ENCODE assay signal across 21 cellular contexts in the genomic region with DNA sequence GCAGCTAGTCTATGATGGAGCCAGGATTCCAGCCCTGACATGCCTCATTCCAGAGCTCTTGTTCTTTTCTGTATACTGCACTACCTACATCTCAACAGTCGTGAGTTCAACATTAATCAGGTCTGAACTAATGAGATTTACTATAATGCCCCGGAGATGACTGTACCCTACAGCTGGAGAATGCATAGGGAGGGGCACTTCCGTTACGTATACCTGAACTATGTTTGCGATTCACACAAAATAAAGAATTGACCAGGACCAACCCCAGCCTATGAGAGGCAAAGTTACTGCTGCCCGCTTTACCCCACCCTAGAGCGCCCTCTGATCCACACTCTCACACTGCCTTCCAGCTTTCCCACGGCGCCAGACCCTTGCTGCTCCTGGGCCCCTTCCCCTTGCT.
DNase-seq lines count a peak whose midpoint lies in the region; ATAC-seq and TF ChIP-seq lines count a peak whose summit lies in the region.
"Had no signal": no experiment of that assay in that cellular context is flagged by ENCODE, and none has a peak within 500 bp of the region (broad histone marks: within the 10 kb centered on the region; RNA-seq: fewer than 3 reads in every experiment).

No MANE protein-coding gene starts in this region.

- no peaks in the 10 kb centered on the region for H3K27me3 Mint-ChIP-seq in H9 (ENCODE audit: low read depth)

- H4K12ac ChIP-seq in trophoblast cell (ENCODE audit: low read depth, low read length), result no peak overlapping the region

- peaks cover 0 to 2% (median 0%) of the 10 kb centered on the region in 3 experiments; a peak in 1 of 7 replicates for H3K36me3 Mint-ChIP-seq in H9 (ENCODE audit: insufficient read depth in 1 of 3, low read depth in 3 of 3)
- H3K36me3 Mint-ChIP-seq: activated CD4-positive, alpha-beta memory T cell treated with anti-CD3 and anti-CD28 coated beads for 36 hours; activated naive CD4-positive, alpha-beta T cell treated with anti-CD3 and anti-CD28 coated beads, Interleukin-2, amount 10 ng/mL, durations not matched to agents 7 days and 5 days had no signal

- no peak overlapping the region for H3K18ac ChIP-seq in H9 (ENCODE audit: insufficient read length, low read depth, low read length)
- H3K18ac ChIP-seq in trophoblast cell (ENCODE audit: low read length), result peak overlapping the region; percentile 89

- H2BK120ac ChIP-seq in H9 (ENCODE audit: low read depth, low read length, poor library complexity, severe bottlenecking), result no peak overlapping the region
- H2BK120ac ChIP-seq in trophoblast cell (ENCODE audit: insufficient read depth, low read length, poor library complexity), result no peak overlapping the region

- no peak for TF ChIP-seq CTCF in H9 (conservative IDR thresholded peaks at IDR 0.05)
- TF ChIP-seq CTCF in RWPE1 (conservative IDR thresholded peaks at IDR 0.05; ENCODE audit: low read depth), result no peak
- no peak for TF ChIP-seq CTCF in epithelial cell of esophagus (IDR thresholded peaks at IDR 0.05; ENCODE audit: insufficient read depth, low read depth, low read length, missing control alignments)

- no peak overlapping the region for H2AFZ ChIP-seq in H9 (ENCODE audit: low read length)
- no peak overlapping the region for H2AFZ ChIP-seq in trophoblast cell (ENCODE audit: insufficient read depth, low read length, poor library complexity)
- H2AFZ ChIP-seq: parathyroid adenoma had no signal

- POLR2A ChIA-PET in RWPE1 (lab: Yijun Ruan, JAX; ENCODE audit: low non-redundant PET), result interaction anchor here (0.8 kb wide), 1 partner anchor 11 kb away, joined by 20 read pairs; no protein-coding TSS in a partner anchor

- H3K79me2 ChIP-seq in H9 (ENCODE audit: insufficient read depth, low read length) (peaks cover 14% of the 10 kb centered on the region; the same call in 1 of the 2 replicates), trophoblast cell (ENCODE audit: control insufficient read depth, insufficient read depth, low read length, poor library complexity) (peaks cover 20% of the 10 kb centered on the region)

- CTCF ChIA-PET in RWPE1 (lab: Yijun Ruan, JAX), result interaction anchor here (0.7 to 1.5 kb wide), 3 partner anchors 40 to 104 kb away, joined by 4 to 5 read pairs (median 4); no protein-coding TSS in a partner anchor

- H3K9me3 Mint-ChIP-seq in H9, result no peaks in the 10 kb centered on the region
- H3K9me3 Mint-ChIP-seq: activated CD4-positive, alpha-beta memory T cell treated with anti-CD3 and anti-CD28 coated beads for 36 hours; activated naive CD4-positive, alpha-beta T cell treated with anti-CD3 and anti-CD28 coated beads, Interleukin-2, amount 10 ng/mL, durations not matched to agents 7 days and 5 days; T-helper 1 cell treated with Interleukin-12 subunit alpha and Interleukin-12 subunit beta and Interleukin-4 antibody, amounts not matched to agents 30 μg/mL and 1 μg/mL, for 36 hours had no signal

- H2AK5ac ChIP-seq in H9 (ENCODE audit: insufficient read length, low read length) (no peak overlapping the region), trophoblast cell (ENCODE audit: low read length) (no peak overlapping the region)

- H3K23ac ChIP-seq in H9 (ENCODE audit: insufficient read length, low read depth, low read length) (no peak overlapping the region), trophoblast cell (ENCODE audit: low read length) (no peak overlapping the region)

- H3K23me2 ChIP-seq in H9 (ENCODE audit: insufficient read length, low read depth, low read length, poor library complexity, severe bottlenecking), result no peaks in the 10 kb centered on the region

- H3K27ac ChIP-seq in H9 (ENCODE audit: insufficient read length, low read depth, low read length), result no peak overlapping the region
- peak overlapping the region; percentile 97 for H3K27ac ChIP-seq in RWPE1
- H3K27ac ChIP-seq in trophoblast cell (ENCODE audit: low read depth, low read length), result no peak overlapping the region
- H3K27ac ChIP-seq in SJCRH30, result no peak overlapping the region
- H3K27ac ChIP-seq: coronary artery, gastroesophageal sphincter, left ventricle myocardium inferior, parathyroid adenoma had no signal

- no peak overlapping the region for H3K56ac ChIP-seq in H9 (ENCODE audit: insufficient read length, low read depth, low read length)

- H3K27ac Mint-ChIP-seq in H9, result peak overlapping the region; percentile 30 to 86 (median 84); a peak in 5 of 7 replicates
- H3K27ac Mint-ChIP-seq: activated CD4-positive, alpha-beta memory T cell treated with anti-CD3 and anti-CD28 coated beads for 36 hours; activated naive CD4-positive, alpha-beta T cell treated with anti-CD3 and anti-CD28 coated beads, Interleukin-2, amount 10 ng/mL, durations not matched to agents 7 days and 5 days; activated T-cell treated with anti-CD3 and anti-CD28 coated beads, Interleukin-2, amount 50 U/mL, for 24 hours; B cell; T-helper 1 cell treated with Interleukin-12 subunit alpha and Interleukin-12 subunit beta and Interleukin-4 antibody, amounts not matched to agents 30 μg/mL and 1 μg/mL, for 36 hours had no signal

- H2BK12ac ChIP-seq in H9 (ENCODE audit: insufficient read length, low read depth, low read length) (no peak overlapping the region), trophoblast cell (ENCODE audit: low read length) (peak overlapping the region; percentile 15)

- H3K4me3 Mint-ChIP-seq in H9, result no peak overlapping the region
- H3K4me3 Mint-ChIP-seq: activated CD4-positive, alpha-beta memory T cell treated with anti-CD3 and anti-CD28 coated beads for 36 hours; activated naive CD4-positive, alpha-beta T cell treated with anti-CD3 and anti-CD28 coated beads, Interleukin-2, amount 10 ng/mL, durations not matched to agents 7 days and 5 days; activated T-cell treated with anti-CD3 and anti-CD28 coated beads, Interleukin-2, amount 50 U/mL, for 24 hours; B cell; T-helper 1 cell treated with Interleukin-12 subunit alpha and Interleukin-12 subunit beta and Interleukin-4 antibody, amounts not matched to agents 30 μg/mL and 1 μg/mL, for 36 hours had no signal

- no peak overlapping the region for H2BK15ac ChIP-seq in H9 (ENCODE audit: low read depth, low read length)

- H4K5ac ChIP-seq in H9 (ENCODE audit: insufficient read length, low read depth, low read length), result no peak overlapping the region

- no peak overlapping the region for H3K14ac ChIP-seq in H9 (ENCODE audit: insufficient read depth, low read length)
- no peak overlapping the region for H3K14ac ChIP-seq in trophoblast cell (ENCODE audit: low read length)

- no peak overlapping the region for H3K4me2 ChIP-seq in H9 (ENCODE audit: insufficient read depth, insufficient read length, low read length)
- H3K4me2 ChIP-seq in trophoblast cell (ENCODE audit: low read length), result no peak overlapping the region

- H2BK5ac ChIP-seq in H9 (ENCODE audit: insufficient read length, low read length) (no peak overlapping the region), trophoblast cell (ENCODE audit: low read depth, low read length, poor library complexity) (no peak overlapping the region)

- H3K9me3 ChIP-seq in H9 (ENCODE audit: control insufficient read depth, low read depth, low read length) (no peaks in the 10 kb centered on the region), trophoblast cell (ENCODE audit: insufficient read depth, low read depth, low read length) (no peaks in the 10 kb centered on the region), SJCRH30 (replicated peaks) (0 out of 2 replicates have a peak, but pooled peaks cover 7% of the 10 kb centered on the region)
- H3K9me3 ChIP-seq: gastroesophageal sphincter had no signal

- no CpG with 5 or more reads among the region's 9 CpGs for WGBS in H9 (ENCODE audit: extremely low coverage, insufficient read length, low lambda C conversion rate)
- WGBS in trophoblast cell (ENCODE audit: extremely low coverage, insufficient coverage, insufficient read length), result no CpG with 5 or more reads among the region's 9 CpGs

- H3K36me3 ChIP-seq in trophoblast cell (ENCODE audit: control insufficient read depth in 1 of 2, insufficient read depth in 2 of 2, low read length in 2 of 2) (no peaks in the 10 kb centered on the region), SJCRH30 (no peaks in the 10 kb centered on the region)
- H3K36me3 ChIP-seq: gastroesophageal sphincter, left ventricle myocardium inferior had no signal

- ATAC-seq in GM18858 (IDR thresholded peaks at IDR 0.05; ENCODE audit: unreplicated experiment), result no peak
- ATAC-seq: gastroesophageal sphincter had no signal

- no peaks in the 10 kb centered on the region for H4K20me1 ChIP-seq in H9 (ENCODE audit: control insufficient read depth, insufficient read depth, insufficient read length)

- no peak overlapping the region for H3K4me3 ChIP-seq in epithelial cell of esophagus (ENCODE audit: low read length)
- H3K4me3 ChIP-seq in trophoblast cell (ENCODE audit: low read depth, low read length), result no peak overlapping the region
- no peak overlapping the region for H3K4me3 ChIP-seq in SJCRH30
- H3K4me3 ChIP-seq: coronary artery, gastroesophageal sphincter, left ventricle myocardium inferior, skin epidermis had no signal

- no peak for DNase-seq in H9
- DNase-seq in RWPE1 (ENCODE audit: low spot score), result peak; percentile 90
- DNase-seq in epithelial cell of esophagus (ENCODE audit: low read depth), result peak; percentile 97
- DNase-seq in trophoblast cell, result no peak
- DNase-seq in NAMALWA (ENCODE audit: low spot score), result no peak
- no peak for DNase-seq in SJCRH30
- no peak for DNase-seq in stimulated activated CD4-positive, alpha-beta T cell treated with anti-CD3 and anti-CD28 coated beads, Interleukin-4, amount 100 ng/mL, for 4 hours
- DNase-seq: activated CD4-positive, alpha-beta memory T cell treated with anti-CD3 and anti-CD28 coated beads for 36 hours; activated naive CD4-positive, alpha-beta T cell treated with anti-CD3 and anti-CD28 coated beads, Interleukin-2, amount 10 ng/mL, durations not matched to agents 7 days and 5 days; activated T-cell treated with anti-CD3 and anti-CD28 coated beads, Interleukin-2, amount 50 U/mL, for 24 hours; left ventricle myocardium inferior; NCI-H1436 treated with DMSO at 0.1 percent for 48 hours; NK-92 treated with Interleukin-12 subunit alpha and Interleukin-12 subunit beta, amount 100 ng/mL, for 24 hours; stimulated activated CD8-positive, alpha-beta memory T cell treated with anti-CD3 and anti-CD28 coated beads, Interleukin-4, amount 100 ng/mL, for 48 hours had no signal

- H3K27me3 ChIP-seq in H9 (ENCODE audit: insufficient read depth, low read length), result no peaks in the 10 kb centered on the region
- H3K27me3 ChIP-seq in trophoblast cell (ENCODE audit: insufficient read depth, low read length), result no peaks in the 10 kb centered on the region
- no peaks in the 10 kb centered on the region for H3K27me3 ChIP-seq in SJCRH30

- H3K9ac ChIP-seq in H9 (ENCODE audit: extremely low read depth, insufficient read length, low read length) (no peak overlapping the region), trophoblast cell (ENCODE audit: low read length) (no peak overlapping the region)
- H3K9ac ChIP-seq: parathyroid adenoma had no signal

- peaks cover 64 to 69% of the 10 kb centered on the region in 2 experiments for H3K4me1 Mint-ChIP-seq in H9
- H3K4me1 Mint-ChIP-seq: activated naive CD4-positive, alpha-beta T cell treated with anti-CD3 and anti-CD28 coated beads, Interleukin-2, amount 10 ng/mL, durations not matched to agents 7 days and 5 days; B cell had no signal

- no peak overlapping the region for H3T11ph ChIP-seq in H9 (ENCODE audit: low read length)

- peaks cover 36% of the 10 kb centered on the region; the same call in 1 of the 2 replicates for H3K4me1 ChIP-seq in H9 (ENCODE audit: insufficient read depth, low read length)
- peaks cover 18 to 23% of the 10 kb centered on the region in 2 experiments for H3K4me1 ChIP-seq in trophoblast cell (ENCODE audit: control insufficient read depth in 1 of 2, insufficient read depth in 2 of 2, low read length in 2 of 2)
- H3K4me1 ChIP-seq in SJCRH30, result peaks cover 9% of the 10 kb centered on the region
- H3K4me1 ChIP-seq: gastroesophageal sphincter, left ventricle myocardium inferior, parathyroid adenoma had no signal

- H2BK20ac ChIP-seq in H9 (ENCODE audit: low read depth, low read length, poor library complexity, severe bottlenecking), result no peak overlapping the region

- no peak overlapping the region for H3K4ac ChIP-seq in H9 (ENCODE audit: low read depth, low read length)
- H3K4ac ChIP-seq in trophoblast cell (ENCODE audit: low read depth, low read length), result peak overlapping the region; percentile 90

- H4K91ac ChIP-seq in H9 (ENCODE audit: insufficient read length, low read depth, low read length) (no peak overlapping the region), trophoblast cell (ENCODE audit: low read depth, low read length) (no peak overlapping the region)

- H4K8ac ChIP-seq in H9 (replicated peaks; ENCODE audit: insufficient read length, low read depth, low read length), result no peak overlapping the region
- peak overlapping the region; percentile 48 for H4K8ac ChIP-seq in trophoblast cell (ENCODE audit: low read depth, low read length)

- H3K79me1 ChIP-seq in H9 (ENCODE audit: insufficient read depth, low read depth, low read length, poor library complexity, severe bottlenecking) (no peaks in the 10 kb centered on the region), trophoblast cell (ENCODE audit: low read length) (peaks cover 4% of the 10 kb centered on the region)

Comparison
In these comparisons a context has a peak if more than half of its experiments do, and no peak if none do; other contexts are left out.
1. DNase-seq: peak in RWPE1 (single experiment) and epithelial cell of esophagus (single experiment); none in H9 (single experiment), trophoblast cell (0 of 2), NAMALWA (single experiment), SJCRH30 (0 of 2) and stimulated activated CD4-positive, alpha-beta T cell treated with anti-CD3 and anti-CD28 coated beads, Interleukin-4, amount 100 ng/mL, for 4 hours (0 of 2).